30 cellular contexts compared by ENCODE assay signal in the genomic region with DNA sequence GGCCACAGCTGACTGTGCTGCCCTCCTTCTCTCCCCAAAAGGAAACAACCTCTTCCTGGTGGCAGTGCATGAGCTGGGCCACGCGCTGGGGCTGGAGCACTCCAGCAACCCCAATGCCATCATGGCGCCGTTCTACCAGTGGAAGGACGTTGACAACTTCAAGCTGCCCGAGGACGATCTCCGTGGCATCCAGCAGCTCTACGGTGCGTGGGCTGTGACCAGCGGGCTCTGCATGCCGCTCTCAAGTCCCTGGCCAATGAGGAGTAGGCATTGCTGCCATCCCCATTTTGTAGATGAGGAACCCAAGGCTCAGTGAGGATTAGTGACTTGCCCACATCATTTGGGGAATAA.
"Had no signal": no experiment of that assay in that cellular context is flagged by ENCODE, and none has a peak within 500 bp of the region (broad histone marks: within the 10 kb centered on the region; RNA-seq: fewer than 3 reads in every experiment).

No MANE protein-coding gene starts in this region.

- H3K27ac Mint-ChIP-seq: activated CD4-positive, alpha-beta memory T cell treated with anti-CD3 and anti-CD28 coated beads, Interleukin-2, amount 10 ng/mL, durations not matched to agents 7 days and 5 days; activated CD4-positive, alpha-beta T cell treated with anti-CD3 and anti-CD28 coated beads, Interleukin-2, amount 10 ng/mL, durations not matched to agents 7 days and 5 days; activated naive CD8-positive, alpha-beta T cell; activated naive CD8-positive, alpha-beta T cell treated with anti-CD3 and anti-CD28 coated beads, Interleukin-2, amount 50 U/mL, for 24 hours; activated T-cell treated with anti-CD3 and anti-CD28 coated beads, Interleukin-2, amount 50 U/mL, for 24 hours; activated T-cell treated with anti-CD3 and anti-CD28 coated beads, Interleukin-2, amount 50 U/mL, for 72 hours; endodermal cell had no signal

- H3K4me3 Mint-ChIP-seq: activated CD4-positive, alpha-beta memory T cell treated with anti-CD3 and anti-CD28 coated beads, Interleukin-2, amount 10 ng/mL, durations not matched to agents 7 days and 5 days; activated CD4-positive, alpha-beta T cell treated with anti-CD3 and anti-CD28 coated beads, Interleukin-2, amount 10 ng/mL, durations not matched to agents 7 days and 5 days; activated naive CD8-positive, alpha-beta T cell; activated naive CD8-positive, alpha-beta T cell treated with anti-CD3 and anti-CD28 coated beads, Interleukin-2, amount 50 U/mL, for 24 hours; activated T-cell treated with anti-CD3 and anti-CD28 coated beads, Interleukin-2, amount 50 U/mL, for 24 hours; activated T-cell treated with anti-CD3 and anti-CD28 coated beads, Interleukin-2, amount 50 U/mL, for 72 hours; dendritic cell treated with granulocyte-macrophage colony-stimulating factor and Interleukin-4, amounts not matched to agents 40 ng/mL and 50 ng/mL, for 4 days; endodermal cell had no signal

- H3K27ac ChIP-seq: adrenal gland, body of pancreas, coronary artery, dorsolateral prefrontal cortex had no signal

- H3K4me1 Mint-ChIP-seq: activated CD4-positive, alpha-beta memory T cell treated with anti-CD3 and anti-CD28 coated beads, Interleukin-2, amount 10 ng/mL, durations not matched to agents 7 days and 5 days; activated CD4-positive, alpha-beta T cell treated with anti-CD3 and anti-CD28 coated beads, Interleukin-2, amount 10 ng/mL, durations not matched to agents 7 days and 5 days; activated naive CD8-positive, alpha-beta T cell treated with anti-CD3 and anti-CD28 coated beads, Interleukin-2, amount 50 U/mL, for 24 hours; endodermal cell had no signal

- H3K9me3 ChIP-seq: adrenal gland, body of pancreas had no signal

- H3K36me3 Mint-ChIP-seq: activated naive CD8-positive, alpha-beta T cell had no signal

- H3K27me3 ChIP-seq: adrenal gland, body of pancreas, dorsolateral prefrontal cortex had no signal

- DNase-seq: activated CD4-positive, alpha-beta memory T cell treated with anti-CD3 and anti-CD28 coated beads, Interleukin-2, amount 10 ng/mL, durations not matched to agents 7 days and 5 days; activated CD4-positive, alpha-beta T cell treated with anti-CD3 and anti-CD28 coated beads for 1 hour; activated CD4-positive, alpha-beta T cell treated with anti-CD3 and anti-CD28 coated beads for 4 hours; activated CD4-positive, alpha-beta T cell treated with anti-CD3 and anti-CD28 coated beads, Interleukin-2, amount 10 ng/mL, durations not matched to agents 7 days and 5 days; activated CD4-positive, alpha-beta T cell treated with anti-CD3 and anti-CD28 coated beads, Interleukin-2, amount 50 U/mL, for 4 hours; activated CD4-positive, CD25-positive, alpha-beta regulatory T cell; activated CD8-positive, alpha-beta memory T cell treated with anti-CD3 and anti-CD28 coated beads, Interleukin-2, amount 50 U/mL, for 48 hours; activated gamma-delta T cell treated with Interleukin-2 at 50 U/mL for 16 hours; activated naive CD4-positive, alpha-beta T cell treated with anti-CD3 and anti-CD28 coated beads, Interleukin-2, amount 50 U/mL, for 16 hours; activated naive CD4-positive, alpha-beta T cell treated with Interleukin-2 at 50 U/mL for 16 hours; activated naive CD8-positive, alpha-beta T cell treated with anti-CD3 and anti-CD28 coated beads, Interleukin-2, amount 50 U/mL, for 24 hours; activated T-cell treated with anti-CD3 and anti-CD28 coated beads for 4 hours; activated T-cell treated with anti-CD3 and anti-CD28 coated beads, Interleukin-2, amount 50 U/mL, for 24 hours; activated T-cell treated with anti-CD3 and anti-CD28 coated beads, Interleukin-2, amount 50 U/mL, for 72 hours; adrenal gland; amygdala; aorta; body of pancreas; central memory CD4-positive, alpha-beta T cell; cerebellar nuclear complex; dorsolateral prefrontal cortex; effector memory CD4-positive, alpha-beta T cell; endodermal cell; foreskin fibroblast; head of caudate nucleus; T-helper 2 cell had no signal

- H3K27me3 Mint-ChIP-seq: activated CD4-positive, alpha-beta memory T cell treated with anti-CD3 and anti-CD28 coated beads, Interleukin-2, amount 10 ng/mL, durations not matched to agents 7 days and 5 days; activated CD4-positive, alpha-beta T cell treated with anti-CD3 and anti-CD28 coated beads, Interleukin-2, amount 10 ng/mL, durations not matched to agents 7 days and 5 days; activated naive CD8-positive, alpha-beta T cell; activated naive CD8-positive, alpha-beta T cell treated with anti-CD3 and anti-CD28 coated beads, Interleukin-2, amount 50 U/mL, for 24 hours; activated T-cell treated with anti-CD3 and anti-CD28 coated beads, Interleukin-2, amount 50 U/mL, for 24 hours; dendritic cell treated with granulocyte-macrophage colony-stimulating factor and Interleukin-4, amounts not matched to agents 40 ng/mL and 50 ng/mL, for 4 days had no signal

- H3K9me3 Mint-ChIP-seq: activated CD4-positive, alpha-beta memory T cell treated with anti-CD3 and anti-CD28 coated beads, Interleukin-2, amount 10 ng/mL, durations not matched to agents 7 days and 5 days; activated CD4-positive, alpha-beta T cell treated with anti-CD3 and anti-CD28 coated beads, Interleukin-2, amount 10 ng/mL, durations not matched to agents 7 days and 5 days; activated naive CD8-positive, alpha-beta T cell treated with anti-CD3 and anti-CD28 coated beads, Interleukin-2, amount 50 U/mL, for 24 hours; activated T-cell treated with anti-CD3 and anti-CD28 coated beads, Interleukin-2, amount 50 U/mL, for 24 hours; activated T-cell treated with anti-CD3 and anti-CD28 coated beads, Interleukin-2, amount 50 U/mL, for 72 hours; dendritic cell treated with granulocyte-macrophage colony-stimulating factor and Interleukin-4, amounts not matched to agents 40 ng/mL and 50 ng/mL, for 4 days; endodermal cell had no signal

- H3K4me3 ChIP-seq: adrenal gland, body of pancreas, coronary artery, dorsolateral prefrontal cortex had no signal

- ATAC-seq: activated naive CD8-positive, alpha-beta T cell treated with anti-CD3 and anti-CD28 coated beads, Interleukin-2, amount 50 U/mL, for 24 hours; activated T-cell treated with anti-CD3 and anti-CD28 coated beads, Interleukin-2, amount 50 U/mL, for 72 hours; body of pancreas; esophagus mucosa had no signal
